ENCODE assay signal across 1 cellular context in genomic region chr5:177447611-177448243, GRCh38.
TF ChIP-seq lines count a peak whose summit lies in the region.

No MANE protein-coding gene starts in this region.

TF ChIP-seq in HepG2, 621 proteins besides CTCF, POLR2A, EP300 and RAD21 (continued from another document and continues in another):
- TF ChIP-seq MED13 (CRISPR knock-in tag; IDR thresholded peaks at IDR 0.05) = no peak
- no peak for TF ChIP-seq U2AF1 (optimal IDR thresholded peaks at IDR 0.05; ENCODE audit: low read depth, low read length)
- peak; percentile 88 for TF ChIP-seq ZNF205 (CRISPR knock-in tag; IDR thresholded peaks at IDR 0.05)
- peak; percentile 31; the same call in 1 of the 2 replicates for TF ChIP-seq TFAP4 (IDR thresholded peaks at IDR 0.05; ENCODE audit: borderline replicate concordance, low read depth)
- 0 out of 2 replicates have a peak, but pooled peaks have one; percentile 51 for TF ChIP-seq ZKSCAN8 (CRISPR knock-in tag; IDR thresholded peaks at IDR 0.05; ENCODE audit: borderline replicate concordance)
- no peak for TF ChIP-seq ZNF816 (CRISPR knock-in tag; IDR thresholded peaks at IDR 0.05; ENCODE audit: borderline replicate concordance)
- peak; percentile 96 for TF ChIP-seq ZNF543 (CRISPR knock-in tag; IDR thresholded peaks at IDR 0.05)
- TF ChIP-seq, protein P1, sequence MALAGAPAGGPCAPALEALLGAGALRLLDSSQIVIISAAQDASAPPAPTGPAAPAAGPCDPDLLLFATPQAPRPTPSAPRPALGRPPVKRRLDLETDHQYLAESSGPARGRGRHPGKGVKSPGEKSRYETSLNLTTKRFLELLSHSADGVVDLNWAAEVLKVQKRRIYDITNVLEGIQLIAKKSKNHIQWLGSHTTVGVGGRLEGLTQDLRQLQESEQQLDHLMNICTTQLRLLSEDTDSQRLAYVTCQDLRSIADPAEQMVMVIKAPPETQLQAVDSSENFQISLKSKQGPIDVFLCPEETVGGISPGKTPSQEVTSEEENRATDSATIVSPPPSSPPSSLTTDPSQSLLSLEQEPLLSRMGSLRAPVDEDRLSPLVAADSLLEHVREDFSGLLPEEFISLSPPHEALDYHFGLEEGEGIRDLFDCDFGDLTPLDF (CRISPR knock-in tag; IDR thresholded peaks at IDR 0.05) = no peak
- TF ChIP-seq HNRNPLL (IDR thresholded peaks at IDR 0.05; ENCODE audit: low read depth, low read length, poor library complexity, severe bottlenecking) = no peak
- TF ChIP-seq ZNF780A (CRISPR knock-in tag; IDR thresholded peaks at IDR 0.05) = no peak
- TF ChIP-seq ZNF326 (CRISPR knock-in tag; IDR thresholded peaks at IDR 0.05; ENCODE audit: borderline replicate concordance) = peak; percentile 31; the same call in 1 of the 2 replicates
- TF ChIP-seq ARNT (IDR thresholded peaks at IDR 0.05) = no peak
- TF ChIP-seq, protein P2, sequence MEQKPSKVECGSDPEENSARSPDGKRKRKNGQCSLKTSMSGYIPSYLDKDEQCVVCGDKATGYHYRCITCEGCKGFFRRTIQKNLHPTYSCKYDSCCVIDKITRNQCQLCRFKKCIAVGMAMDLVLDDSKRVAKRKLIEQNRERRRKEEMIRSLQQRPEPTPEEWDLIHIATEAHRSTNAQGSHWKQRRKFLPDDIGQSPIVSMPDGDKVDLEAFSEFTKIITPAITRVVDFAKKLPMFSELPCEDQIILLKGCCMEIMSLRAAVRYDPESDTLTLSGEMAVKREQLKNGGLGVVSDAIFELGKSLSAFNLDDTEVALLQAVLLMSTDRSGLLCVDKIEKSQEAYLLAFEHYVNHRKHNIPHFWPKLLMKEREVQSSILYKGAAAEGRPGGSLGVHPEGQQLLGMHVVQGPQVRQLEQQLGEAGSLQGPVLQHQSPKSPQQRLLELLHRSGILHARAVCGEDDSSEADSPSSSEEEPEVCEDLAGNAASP (CRISPR knock-in tag; IDR thresholded peaks at IDR 0.05; ENCODE audit: borderline replicate concordance) = peak; percentile 37; the same call in 1 of the 2 replicates
- TF ChIP-seq SUZ12 (IDR thresholded peaks at IDR 0.05; ENCODE audit: low read depth, low read length) = no peak
- TF ChIP-seq ZNF260 (CRISPR knock-in tag; IDR thresholded peaks at IDR 0.05; ENCODE audit: borderline replicate concordance, low read depth) = no peak
- no peak for TF ChIP-seq PHF20 (CRISPR knock-in tag; IDR thresholded peaks at IDR 0.05)
- no peak for TF ChIP-seq ZNF3 (CRISPR knock-in tag; IDR thresholded peaks at IDR 0.05)
- TF ChIP-seq ZNF24 (IDR thresholded peaks at IDR 0.05) = no peak
- peak; percentile 59; the same call in 1 of the 2 replicates for TF ChIP-seq ATF7-NPFF (CRISPR knock-in tag; IDR thresholded peaks at IDR 0.05; ENCODE audit: low read depth)
- peak; percentile 46; the same call in 1 of the 2 replicates for TF ChIP-seq JUNB (CRISPR knock-in tag; IDR thresholded peaks at IDR 0.05; ENCODE audit: borderline replicate concordance)
- no peak for TF ChIP-seq ZSCAN22 (CRISPR knock-in tag; IDR thresholded peaks at IDR 0.05)
- TF ChIP-seq ZNF713 (CRISPR knock-in tag; IDR thresholded peaks at IDR 0.05) = no peak
- no peak for TF ChIP-seq ZNF256 (CRISPR knock-in tag; conservative IDR thresholded peaks at IDR 0.05)
- TF ChIP-seq PHF8 (CRISPR knock-in tag; IDR thresholded peaks at IDR 0.05) = peak; percentile 55; the same call in 1 of the 2 replicates
- no peak for TF ChIP-seq SNRNP70 (IDR thresholded peaks at IDR 0.05; ENCODE audit: low read depth, low read length)
- no peak for TF ChIP-seq CREB1 (IDR thresholded peaks at IDR 0.05)
- no peak for TF ChIP-seq CREB1 (CRISPR knock-in tag; IDR thresholded peaks at IDR 0.05)
- no peak for TF ChIP-seq GATA4 (IDR thresholded peaks at IDR 0.05; ENCODE audit: borderline replicate concordance, low read depth)
- TF ChIP-seq NRL (CRISPR knock-in tag; IDR thresholded peaks at IDR 0.05; ENCODE audit: borderline replicate concordance) = peak; percentile 71
- TF ChIP-seq, protein P3, sequence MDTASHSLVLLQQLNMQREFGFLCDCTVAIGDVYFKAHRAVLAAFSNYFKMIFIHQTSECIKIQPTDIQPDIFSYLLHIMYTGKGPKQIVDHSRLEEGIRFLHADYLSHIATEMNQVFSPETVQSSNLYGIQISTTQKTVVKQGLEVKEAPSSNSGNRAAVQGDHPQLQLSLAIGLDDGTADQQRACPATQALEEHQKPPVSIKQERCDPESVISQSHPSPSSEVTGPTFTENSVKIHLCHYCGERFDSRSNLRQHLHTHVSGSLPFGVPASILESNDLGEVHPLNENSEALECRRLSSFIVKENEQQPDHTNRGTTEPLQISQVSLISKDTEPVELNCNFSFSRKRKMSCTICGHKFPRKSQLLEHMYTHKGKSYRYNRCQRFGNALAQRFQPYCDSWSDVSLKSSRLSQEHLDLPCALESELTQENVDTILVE (CRISPR knock-in tag; IDR thresholded peaks at IDR 0.05) = no peak
- no peak for TF ChIP-seq ZFAT (CRISPR knock-in tag; conservative IDR thresholded peaks at IDR 0.05)
- no peak for TF ChIP-seq ZKSCAN1 (IDR thresholded peaks at IDR 0.05; ENCODE audit: low read length)
- TF ChIP-seq CHD2 (IDR thresholded peaks at IDR 0.05; ENCODE audit: low read depth, low read length) = no peak
- no peak for TF ChIP-seq ZSCAN30 (CRISPR knock-in tag; IDR thresholded peaks at IDR 0.05)
- 0 out of 2 replicates have a peak, but pooled peaks have one; percentile 28 for TF ChIP-seq MYPOP (CRISPR knock-in tag; IDR thresholded peaks at IDR 0.05)
- TF ChIP-seq, protein P4, sequence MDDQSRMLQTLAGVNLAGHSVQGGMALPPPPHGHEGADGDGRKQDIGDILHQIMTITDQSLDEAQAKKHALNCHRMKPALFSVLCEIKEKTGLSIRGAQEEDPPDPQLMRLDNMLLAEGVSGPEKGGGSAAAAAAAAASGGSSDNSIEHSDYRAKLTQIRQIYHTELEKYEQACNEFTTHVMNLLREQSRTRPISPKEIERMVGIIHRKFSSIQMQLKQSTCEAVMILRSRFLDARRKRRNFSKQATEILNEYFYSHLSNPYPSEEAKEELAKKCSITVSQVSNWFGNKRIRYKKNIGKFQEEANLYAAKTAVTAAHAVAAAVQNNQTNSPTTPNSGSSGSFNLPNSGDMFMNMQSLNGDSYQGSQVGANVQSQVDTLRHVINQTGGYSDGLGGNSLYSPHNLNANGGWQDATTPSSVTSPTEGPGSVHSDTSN (CRISPR knock-in tag; IDR thresholded peaks at IDR 0.05; ENCODE audit: borderline replicate concordance) = no peak
- no peak for TF ChIP-seq ZNF564 (CRISPR knock-in tag; IDR thresholded peaks at IDR 0.05)
- no peak for TF ChIP-seq ZNF407 (CRISPR knock-in tag; IDR thresholded peaks at IDR 0.05; ENCODE audit: not compliant biosample characterization)
- no peak for TF ChIP-seq TBX3 (IDR thresholded peaks at IDR 0.05; ENCODE audit: borderline replicate concordance)
- no peak for TF ChIP-seq ETV6 (CRISPR knock-in tag; conservative IDR thresholded peaks at IDR 0.05)
- no peak for TF ChIP-seq ZNF33A (CRISPR knock-in tag; IDR thresholded peaks at IDR 0.05; ENCODE audit: borderline replicate concordance)
- TF ChIP-seq ZNF136 (CRISPR knock-in tag; IDR thresholded peaks at IDR 0.05; ENCODE audit: low read depth) = no peak
- TF ChIP-seq, protein P5, sequence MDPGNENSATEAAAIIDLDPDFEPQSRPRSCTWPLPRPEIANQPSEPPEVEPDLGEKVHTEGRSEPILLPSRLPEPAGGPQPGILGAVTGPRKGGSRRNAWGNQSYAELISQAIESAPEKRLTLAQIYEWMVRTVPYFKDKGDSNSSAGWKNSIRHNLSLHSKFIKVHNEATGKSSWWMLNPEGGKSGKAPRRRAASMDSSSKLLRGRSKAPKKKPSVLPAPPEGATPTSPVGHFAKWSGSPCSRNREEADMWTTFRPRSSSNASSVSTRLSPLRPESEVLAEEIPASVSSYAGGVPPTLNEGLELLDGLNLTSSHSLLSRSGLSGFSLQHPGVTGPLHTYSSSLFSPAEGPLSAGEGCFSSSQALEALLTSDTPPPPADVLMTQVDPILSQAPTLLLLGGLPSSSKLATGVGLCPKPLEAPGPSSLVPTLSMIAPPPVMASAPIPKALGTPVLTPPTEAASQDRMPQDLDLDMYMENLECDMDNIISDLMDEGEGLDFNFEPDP (CRISPR knock-in tag; conservative IDR thresholded peaks at IDR 0.05) = no peak
- 0 out of 2 replicates have a peak, but pooled peaks have one; percentile 23 for TF ChIP-seq ZNF546 (CRISPR knock-in tag; conservative IDR thresholded peaks at IDR 0.05)
